In genomic region chr4:20445933-20446723, GRCh38 we compare ENCODE assay signal across 17 cellular contexts.
DNase-seq lines count a peak whose midpoint lies in the region; ATAC-seq and TF ChIP-seq lines count a peak whose summit lies in the region.
"Had no signal": no experiment of that assay in that cellular context is flagged by ENCODE, and none has a peak within 500 bp of the region (broad histone marks: within the 10 kb centered on the region; RNA-seq: fewer than 3 reads in every experiment).

No MANE protein-coding gene starts in this region.

- H3K9me3 Mint-ChIP-seq in HFFc6 (no peaks in the 10 kb centered on the region), nephron progenitor cell (no peaks in the 10 kb centered on the region)
- H3K9me3 Mint-ChIP-seq: CD4-positive, alpha-beta T cell had no signal

- in situ Hi-C loops in G401 (cut with HindIII; ENCODE audit: low sequenced_read_pairs): no loop called here

- H3K36me3 ChIP-seq in heart left ventricle (no peaks in the 10 kb centered on the region), tibial nerve (no peaks in the 10 kb centered on the region)

- H3K27me3 ChIP-seq in heart left ventricle: no peaks in the 10 kb centered on the region
- H3K27me3 ChIP-seq in tibial nerve: no peaks in the 10 kb centered on the region
- H3K27me3 ChIP-seq: foreskin keratinocyte had no signal

- H3K4me1 Mint-ChIP-seq in HFFc6 (ENCODE audit: low read depth) (peaks cover 59% of the 10 kb centered on the region), nephron progenitor cell (peaks cover 41% of the 10 kb centered on the region)
- H3K4me1 Mint-ChIP-seq: activated CD4-positive, alpha-beta T cell treated with anti-CD3 and anti-CD28 coated beads for 36 hours had no signal

- TF ChIP-seq CTCF in HFFc6 (IDR thresholded peaks at IDR 0.05) (no peak), heart left ventricle (IDR thresholded peaks at IDR 0.05) (no peak), nephron progenitor cell (IDR thresholded peaks at IDR 0.05) (no peak), tibial nerve (IDR thresholded peaks at IDR 0.05) (no peak)

- peak in 3 of 4 donors; percentile 51 to 80 (median 61) for ATAC-seq in heart left ventricle
- ATAC-seq: activated CD4-positive, alpha-beta T cell treated with anti-CD3 and anti-CD28 coated beads for 36 hours; foreskin keratinocyte; left lobe of liver had no signal

- H3K4me1 ChIP-seq in heart left ventricle (peaks cover 0 to 4% (median 0%) of the 10 kb centered on the region in 12 donors), tibial nerve (peaks cover 0 to 25% (median 2%) of the 10 kb centered on the region in 4 donors)
- H3K4me1 ChIP-seq: foreskin keratinocyte had no signal

- TF ChIP-seq EP300 in tibial nerve (IDR thresholded peaks at IDR 0.05): no peak

- H3K27ac ChIP-seq in heart left ventricle (peak overlapping the region in 3 of 12 donors; percentile 21 to 33 (median 25)), tibial nerve (peak overlapping the region in 2 of 4 donors; percentile 36 to 73)
- H3K27ac ChIP-seq: foreskin keratinocyte had no signal

- H3K36me3 Mint-ChIP-seq in HFFc6 (ENCODE audit: low read depth) (peaks cover 7% of the 10 kb centered on the region; the same call in 1 of the 2 replicates), nephron progenitor cell (ENCODE audit: low read depth) (no peaks in the 10 kb centered on the region)

- H3K4me3 Mint-ChIP-seq in HFFc6: no peak overlapping the region
- peak overlapping the region; percentile 21 for H3K4me3 Mint-ChIP-seq in nephron progenitor cell
- H3K4me3 Mint-ChIP-seq: activated CD4-positive, alpha-beta T cell treated with anti-CD3 and anti-CD28 coated beads for 36 hours; CD4-positive, alpha-beta T cell had no signal

- H3K27ac Mint-ChIP-seq in HFFc6 (peak overlapping the region; percentile 8; the same call in 1 of the 2 replicates), nephron progenitor cell (peak overlapping the region; percentile 63)
- H3K27ac Mint-ChIP-seq: activated CD4-positive, alpha-beta T cell treated with anti-CD3 and anti-CD28 coated beads for 36 hours; CD4-positive, alpha-beta T cell had no signal

- intact Hi-C loops in heart left ventricle (cut with DNase I): no loop called here

- DNase-seq in HFFc6: no peak
- DNase-seq in NCI-H82 treated with DMSO at 0.1 percent for 48 hours (lab: John Stamatoyannopoulos, UW; ENCODE audit: unreplicated experiment): peak; percentile 70
- no peak for DNase-seq in heart left ventricle
- DNase-seq in nephron progenitor cell: no peak
- no peak for DNase-seq in tibial nerve (ENCODE audit: low spot score in 2 of 2)
- DNase-seq in SKM-1 (lab: John Stamatoyannopoulos, UW; ENCODE audit: unreplicated experiment): no peak
- no peak for DNase-seq in NCI-H510A treated with DMSO at 0.1 percent for 48 hours (lab: John Stamatoyannopoulos, UW)
- DNase-seq in G401 (ENCODE audit: low spot score): no peak
- DNase-seq: activated CD4-positive, alpha-beta T cell treated with anti-CD3 and anti-CD28 coated beads for 36 hours; CD4-positive, alpha-beta T cell; DND-41; foreskin keratinocyte; NCI-H1092; NCI-H446; stimulated activated CD4-positive, alpha-beta T cell treated with anti-CD3 and anti-CD28 coated beads, Interleukin-4, amount 100 ng/mL, for 24 hours; substantia nigra had no signal

- H3K4me3 ChIP-seq in heart left ventricle (no peak overlapping the region), tibial nerve (no peak overlapping the region)

- H3K27me3 Mint-ChIP-seq in HFFc6 (ENCODE audit: insufficient read depth) (peaks cover 3% of the 10 kb centered on the region), nephron progenitor cell (ENCODE audit: low read depth, poor library complexity) (peaks cover 4% of the 10 kb centered on the region)
- H3K27me3 Mint-ChIP-seq: activated CD4-positive, alpha-beta T cell treated with anti-CD3 and anti-CD28 coated beads for 36 hours had no signal

- whole genome bisulfite sequencing in heart left ventricle, 4 donors: 33 to 46% (median 42%) methylated on average over 5 of the region's 5 CpGs
- WGBS in tibial nerve, 2 donors: 28 to 30% methylated on average over 5 of the region's 5 CpGs

- no peak for TF ChIP-seq POLR2A in heart left ventricle (IDR thresholded peaks at IDR 0.05)
- no peak for TF ChIP-seq POLR2A in tibial nerve (IDR thresholded peaks at IDR 0.05)

- no peaks in the 10 kb centered on the region for H3K9me3 ChIP-seq in heart left ventricle
- no peaks in the 10 kb centered on the region for H3K9me3 ChIP-seq in tibial nerve
